10 cellular contexts compared by ENCODE assay signal in the genomic region with DNA sequence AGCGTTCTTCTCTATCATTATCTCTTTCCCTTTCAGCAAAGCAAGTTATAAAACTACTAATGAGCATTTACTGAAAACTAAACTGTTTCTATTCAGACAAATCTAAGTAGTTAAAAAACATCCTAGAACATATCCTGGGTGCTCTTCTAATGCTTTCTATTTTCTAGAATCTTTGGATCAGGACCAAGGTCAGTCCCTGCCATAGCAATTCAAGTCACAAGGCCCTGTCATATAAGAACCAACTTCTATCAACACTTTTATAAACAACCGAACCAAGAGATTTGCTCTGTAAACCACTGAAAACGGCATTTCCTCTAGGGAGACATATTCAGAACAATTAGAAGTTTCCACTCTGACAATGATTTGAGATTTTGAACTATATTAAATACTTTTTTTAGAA. TPM values are rescaled to one million over a fixed set of nuclear protein-coding genes. Genes with fewer than 3 reads are reported as not detected.
"Had no signal": no experiment of that assay in that cellular context is flagged by ENCODE, and none has a peak within 500 bp of the region (broad histone marks: within the 10 kb centered on the region; RNA-seq: fewer than 3 reads in every experiment).

No MANE protein-coding gene starts in this region.

- H3K4me3 Mint-ChIP-seq: GM23338, H9 had no signal

- H3K27ac Mint-ChIP-seq: GM23338, H9 had no signal

- H3K4me2 ChIP-seq: GM23338, KMS-11 had no signal

- FAIRE-seq: H1, H54, HTR-8/SVneo had no signal

- H3K4me3 ChIP-seq: GM23338 had no signal

- H3K9ac ChIP-seq: KMS-11 had no signal

- H3K27ac ChIP-seq: KMS-11 had no signal

- ATAC-seq: GM23338 had no signal

- DNase-seq: H9, HCEC 1CT, IMR-90, KBM-7 had no signal

RNA-seq across cellular contexts. Expression of gene LGSN, which starts 51.3 kb away (rescaled TPM):
- total RNA-seq: H1, HT-29, IMR-90 had no signal
- polyA plus RNA-seq: IMR-90 had no signal
